In genomic region chr1:27689423-27690173, GRCh38 we compare ENCODE assay signal across 10 cellular contexts. TPM values are rescaled to one million over a fixed set of nuclear protein-coding genes. Genes with fewer than 3 reads are reported as not detected.
A peak's percentile ranks its signal among the peaks of the same experiment; 100 is the strongest.
DNase-seq lines count a peak whose midpoint lies in the region; ATAC-seq, FAIRE-seq and TF ChIP-seq lines count a peak whose summit lies in the region.
"Had no signal": no experiment of that assay in that cellular context is flagged by ENCODE, and none has a peak within 500 bp of the region (broad histone marks: within the 10 kb centered on the region; RNA-seq: fewer than 3 reads in every experiment).

No MANE protein-coding gene starts in this region.

- no peaks in the 10 kb centered on the region for H3K27me3 ChIP-seq in SJCRH30

- no peak for FAIRE-seq in D721Med (lab: Jason Lieb, UNC)

- H3K4me3 ChIP-seq in SJCRH30 = no peak overlapping the region

- DNase-seq in AG20443 (ENCODE audit: low spot score) = peak; percentile 81
- DNase-seq in SJCRH30 = peak; percentile 70
- DNase-seq in hepatic stellate cell (ENCODE audit: low spot score) = peak; percentile 63
- no peak for DNase-seq in D721Med (ENCODE audit: insufficient read length, low spot score)
- no peak for DNase-seq in omental fat pad (ENCODE audit: low spot score)
- no peak for DNase-seq in medulla oblongata (ENCODE audit: extremely low spot score)
- no peak for DNase-seq in activated effector memory CD4-positive, alpha-beta T cell treated with anti-CD3 and anti-CD28 coated beads, Interleukin-2, amount 50 U/mL, for 16 hours
- DNase-seq: mesendoderm, NCI-H1930 had no signal

- no peak for TF ChIP-seq CTCF in D721Med (IDR thresholded peaks at IDR 0.05; ENCODE audit: insufficient read depth, missing control alignments)
- no peak for TF ChIP-seq CTCF in omental fat pad (IDR thresholded peaks at IDR 0.05)

- ATAC-seq in GM19324 (IDR thresholded peaks at IDR 0.05; ENCODE audit: low FRiP score, unreplicated experiment) = peak; percentile 58
- no peak for ATAC-seq in omental fat pad (ENCODE audit: low FRiP score)

- H3K27ac ChIP-seq in SJCRH30 = peak overlapping the region; percentile 6; the same call in 1 of the 2 replicates

- peaks cover 7% of the 10 kb centered on the region; the same call in 1 of the 2 replicates for H3K9me3 ChIP-seq in SJCRH30 (replicated peaks)

- H3K36me3 ChIP-seq in SJCRH30 = no peaks in the 10 kb centered on the region

- H3K4me1 ChIP-seq in SJCRH30 = peaks cover 31% of the 10 kb centered on the region

RNA-seq across cellular contexts. Expression of gene IFI6, which starts 17.6 kb away (rescaled TPM):
- total RNA-seq in SJCRH30 (2014; rRNA removed; shearing (Covaris generic)) = 5.8 and 6.8 TPM in 2 replicates
- total RNA-seq in omental fat pad = 10 to 100 TPM; 28.2 to 88.4 (median 69.6) TPM

RNA-seq across cellular contexts. Expression of gene FAM76A, which starts 36.2 kb away (rescaled TPM):
- 8.4 and 13.0 TPM in 2 replicates for total RNA-seq in SJCRH30 (2014; rRNA removed; shearing (Covaris generic))
- 10 to 100 TPM; 17.4 to 30.0 (median 20.0) TPM for total RNA-seq in omental fat pad

RNA-seq across cellular contexts. Expression of gene FGR, which starts 54.6 kb away (rescaled TPM):
- total RNA-seq in SJCRH30 (2014; rRNA removed; shearing (Covaris generic)) = not detected in 2 replicates
- total RNA-seq in omental fat pad = 100 to 1,000 TPM in 2 of 4 donors, 10 to 100 TPM in 2; 18.8 to 131 (median 77.6) TPM

Comparison
In these comparisons a context has a peak if more than half of its experiments do, and no peak if none do; other contexts are left out.
1. DNase-seq: peak in AG20443 (single experiment), SJCRH30 (2 of 2) and hepatic stellate cell (single experiment); none in D721Med (single experiment), omental fat pad (single experiment), medulla oblongata (single experiment) and activated effector memory CD4-positive, alpha-beta T cell treated with anti-CD3 and anti-CD28 coated beads, Interleukin-2, amount 50 U/mL, for 16 hours (single experiment).
2. RNA of gene FGR, which starts 54.6 kb away (total RNA-seq): 18.8 to 131 TPM in omental fat pad; not detected in SJCRH30; every median in the first group is over 10 times any median in the second.